Comparison of ENCODE assay signal across 2 cellular contexts in the genomic region with DNA sequence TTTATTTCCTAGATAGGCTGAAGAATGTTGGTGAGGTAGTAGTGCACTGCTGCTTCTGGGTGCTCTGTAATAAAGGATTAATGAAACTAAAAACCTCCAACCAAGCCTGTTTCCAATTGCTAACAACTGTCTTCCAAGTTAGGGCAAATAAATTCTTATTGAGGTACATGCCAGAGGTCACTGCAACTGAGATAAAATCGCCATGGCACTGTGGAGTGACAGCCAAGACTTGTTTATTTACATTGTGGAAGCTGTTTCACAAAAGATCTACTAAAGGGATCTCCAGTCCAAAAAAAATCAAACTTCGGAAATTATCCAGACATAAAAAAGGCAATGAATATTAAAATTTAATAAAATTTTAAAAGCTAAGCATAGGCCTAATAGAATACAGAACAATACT.
A peak's percentile ranks its signal among the peaks of the same experiment; 100 is the strongest.
TF ChIP-seq lines count a peak whose summit lies in the region.

No MANE protein-coding gene starts in this region.

TF ChIP-seq in liver, 16 proteins besides CTCF, POLR2A, EP300 and RAD21:
- TF ChIP-seq NR2F2 (IDR thresholded peaks at IDR 0.05) (no peak), SP1 (IDR thresholded peaks at IDR 0.05) (no peak), RXRA (IDR thresholded peaks at IDR 0.05) (peak in 1 of 2 donors; percentile 44), FOXA2 (IDR thresholded peaks at IDR 0.05) (peak; percentile 62), TAF1 (conservative IDR thresholded peaks at IDR 0.05) (no peak), YY1 (IDR thresholded peaks at IDR 0.05) (no peak), FOXA1 (IDR thresholded peaks at IDR 0.05) (no peak), GABPA (IDR thresholded peaks at IDR 0.05 in 1 of 2, conservative IDR thresholded peaks at IDR 0.05 in 1 of 2) (no peak), EGR1 (IDR thresholded peaks at IDR 0.05; ENCODE audit: low read depth in 2 of 2) (no peak), HNF4G (IDR thresholded peaks at IDR 0.05) (no peak), JUND (IDR thresholded peaks at IDR 0.05) (no peak), HNF4A (conservative IDR thresholded peaks at IDR 0.05) (peak; percentile 38 to 57)
- TF ChIP-seq, protein P1, sequence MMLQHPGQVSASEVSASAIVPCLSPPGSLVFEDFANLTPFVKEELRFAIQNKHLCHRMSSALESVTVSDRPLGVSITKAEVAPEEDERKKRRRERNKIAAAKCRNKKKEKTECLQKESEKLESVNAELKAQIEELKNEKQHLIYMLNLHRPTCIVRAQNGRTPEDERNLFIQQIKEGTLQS (IDR thresholded peaks at IDR 0.05) = no peak
- TF ChIP-seq, protein P2, sequence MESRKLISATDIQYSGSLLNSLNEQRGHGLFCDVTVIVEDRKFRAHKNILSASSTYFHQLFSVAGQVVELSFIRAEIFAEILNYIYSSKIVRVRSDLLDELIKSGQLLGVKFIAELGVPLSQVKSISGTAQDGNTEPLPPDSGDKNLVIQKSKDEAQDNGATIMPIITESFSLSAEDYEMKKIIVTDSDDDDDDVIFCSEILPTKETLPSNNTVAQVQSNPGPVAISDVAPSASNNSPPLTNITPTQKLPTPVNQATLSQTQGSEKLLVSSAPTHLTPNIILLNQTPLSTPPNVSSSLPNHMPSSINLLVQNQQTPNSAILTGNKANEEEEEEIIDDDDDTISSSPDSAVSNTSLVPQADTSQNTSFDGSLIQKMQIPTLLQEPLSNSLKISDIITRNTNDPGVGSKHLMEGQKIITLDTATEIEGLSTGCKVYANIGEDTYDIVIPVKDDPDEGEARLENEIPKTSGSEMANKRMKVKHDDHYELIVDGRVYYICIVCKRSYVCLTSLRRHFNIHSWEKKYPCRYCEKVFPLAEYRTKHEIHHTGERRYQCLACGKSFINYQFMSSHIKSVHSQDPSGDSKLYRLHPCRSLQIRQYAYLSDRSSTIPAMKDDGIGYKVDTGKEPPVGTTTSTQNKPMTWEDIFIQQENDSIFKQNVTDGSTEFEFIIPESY (IDR thresholded peaks at IDR 0.05) = no peak
- TF ChIP-seq, protein P3, sequence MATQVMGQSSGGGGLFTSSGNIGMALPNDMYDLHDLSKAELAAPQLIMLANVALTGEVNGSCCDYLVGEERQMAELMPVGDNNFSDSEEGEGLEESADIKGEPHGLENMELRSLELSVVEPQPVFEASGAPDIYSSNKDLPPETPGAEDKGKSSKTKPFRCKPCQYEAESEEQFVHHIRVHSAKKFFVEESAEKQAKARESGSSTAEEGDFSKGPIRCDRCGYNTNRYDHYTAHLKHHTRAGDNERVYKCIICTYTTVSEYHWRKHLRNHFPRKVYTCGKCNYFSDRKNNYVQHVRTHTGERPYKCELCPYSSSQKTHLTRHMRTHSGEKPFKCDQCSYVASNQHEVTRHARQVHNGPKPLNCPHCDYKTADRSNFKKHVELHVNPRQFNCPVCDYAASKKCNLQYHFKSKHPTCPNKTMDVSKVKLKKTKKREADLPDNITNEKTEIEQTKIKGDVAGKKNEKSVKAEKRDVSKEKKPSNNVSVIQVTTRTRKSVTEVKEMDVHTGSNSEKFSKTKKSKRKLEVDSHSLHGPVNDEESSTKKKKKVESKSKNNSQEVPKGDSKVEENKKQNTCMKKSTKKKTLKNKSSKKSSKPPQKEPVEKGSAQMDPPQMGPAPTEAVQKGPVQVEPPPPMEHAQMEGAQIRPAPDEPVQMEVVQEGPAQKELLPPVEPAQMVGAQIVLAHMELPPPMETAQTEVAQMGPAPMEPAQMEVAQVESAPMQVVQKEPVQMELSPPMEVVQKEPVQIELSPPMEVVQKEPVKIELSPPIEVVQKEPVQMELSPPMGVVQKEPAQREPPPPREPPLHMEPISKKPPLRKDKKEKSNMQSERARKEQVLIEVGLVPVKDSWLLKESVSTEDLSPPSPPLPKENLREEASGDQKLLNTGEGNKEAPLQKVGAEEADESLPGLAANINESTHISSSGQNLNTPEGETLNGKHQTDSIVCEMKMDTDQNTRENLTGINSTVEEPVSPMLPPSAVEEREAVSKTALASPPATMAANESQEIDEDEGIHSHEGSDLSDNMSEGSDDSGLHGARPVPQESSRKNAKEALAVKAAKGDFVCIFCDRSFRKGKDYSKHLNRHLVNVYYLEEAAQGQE (IDR thresholded peaks at IDR 0.05) = no peak
- TF ChIP-seq, protein P4, sequence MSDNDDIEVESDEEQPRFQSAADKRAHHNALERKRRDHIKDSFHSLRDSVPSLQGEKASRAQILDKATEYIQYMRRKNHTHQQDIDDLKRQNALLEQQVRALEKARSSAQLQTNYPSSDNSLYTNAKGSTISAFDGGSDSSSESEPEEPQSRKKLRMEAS (IDR thresholded peaks at IDR 0.05) = peak; percentile 21

TF ChIP-seq in HepG2, 621 proteins besides CTCF, POLR2A, EP300 and RAD21:
- TF ChIP-seq, protein P5, sequence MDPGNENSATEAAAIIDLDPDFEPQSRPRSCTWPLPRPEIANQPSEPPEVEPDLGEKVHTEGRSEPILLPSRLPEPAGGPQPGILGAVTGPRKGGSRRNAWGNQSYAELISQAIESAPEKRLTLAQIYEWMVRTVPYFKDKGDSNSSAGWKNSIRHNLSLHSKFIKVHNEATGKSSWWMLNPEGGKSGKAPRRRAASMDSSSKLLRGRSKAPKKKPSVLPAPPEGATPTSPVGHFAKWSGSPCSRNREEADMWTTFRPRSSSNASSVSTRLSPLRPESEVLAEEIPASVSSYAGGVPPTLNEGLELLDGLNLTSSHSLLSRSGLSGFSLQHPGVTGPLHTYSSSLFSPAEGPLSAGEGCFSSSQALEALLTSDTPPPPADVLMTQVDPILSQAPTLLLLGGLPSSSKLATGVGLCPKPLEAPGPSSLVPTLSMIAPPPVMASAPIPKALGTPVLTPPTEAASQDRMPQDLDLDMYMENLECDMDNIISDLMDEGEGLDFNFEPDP (CRISPR knock-in tag; conservative IDR thresholded peaks at IDR 0.05) = no peak
- TF ChIP-seq ISL2 (CRISPR knock-in tag; IDR thresholded peaks at IDR 0.05) (no peak), ZBTB7A (CRISPR knock-in tag; IDR thresholded peaks at IDR 0.05) (no peak), PHB2 (IDR thresholded peaks at IDR 0.05; ENCODE audit: partially characterized antibody) (no peak), ZNF337 (CRISPR knock-in tag; IDR thresholded peaks at IDR 0.05; ENCODE audit: borderline replicate concordance, low read depth) (no peak), ETV6 (CRISPR knock-in tag; conservative IDR thresholded peaks at IDR 0.05) (no peak), SP2 (CRISPR knock-in tag; IDR thresholded peaks at IDR 0.05) (no peak), BHLHE40 (IDR thresholded peaks at IDR 0.05; ENCODE audit: low read length) (no peak), TOPORS (CRISPR knock-in tag; IDR thresholded peaks at IDR 0.05) (no peak), ZNF572 (CRISPR knock-in tag; IDR thresholded peaks at IDR 0.05) (no peak), HNRNPH1 (optimal IDR thresholded peaks at IDR 0.05; ENCODE audit: low read depth, low read length) (no peak)
- TF ChIP-seq, protein P6, sequence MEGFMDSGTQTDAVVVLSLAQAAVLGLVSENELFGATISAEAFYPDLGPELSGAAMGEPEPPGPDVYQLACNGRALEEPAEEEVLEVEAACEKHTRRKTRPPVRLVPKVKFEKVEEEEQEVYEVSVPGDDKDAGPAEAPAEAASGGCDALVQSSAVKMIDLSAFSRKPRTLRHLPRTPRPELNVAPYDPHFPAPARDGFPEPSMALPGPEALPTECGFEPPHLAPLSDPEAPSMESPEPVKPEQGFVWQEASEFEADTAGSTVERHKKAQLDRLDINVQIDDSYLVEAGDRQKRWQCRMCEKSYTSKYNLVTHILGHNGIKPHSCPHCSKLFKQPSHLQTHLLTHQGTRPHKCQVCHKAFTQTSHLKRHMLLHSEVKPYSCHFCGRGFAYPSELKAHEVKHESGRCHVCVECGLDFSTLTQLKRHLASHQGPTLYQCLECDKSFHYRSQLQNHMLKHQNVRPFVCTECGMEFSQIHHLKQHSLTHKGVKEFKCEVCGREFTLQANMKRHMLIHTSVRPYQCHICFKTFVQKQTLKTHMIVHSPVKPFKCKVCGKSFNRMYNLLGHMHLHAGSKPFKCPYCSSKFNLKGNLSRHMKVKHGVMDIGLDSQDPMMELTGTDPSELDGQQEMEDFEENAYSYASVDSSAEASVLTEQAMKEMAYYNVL (CRISPR knock-in tag; IDR thresholded peaks at IDR 0.05; ENCODE audit: borderline replicate concordance) = no peak
- TF ChIP-seq, protein P7, sequence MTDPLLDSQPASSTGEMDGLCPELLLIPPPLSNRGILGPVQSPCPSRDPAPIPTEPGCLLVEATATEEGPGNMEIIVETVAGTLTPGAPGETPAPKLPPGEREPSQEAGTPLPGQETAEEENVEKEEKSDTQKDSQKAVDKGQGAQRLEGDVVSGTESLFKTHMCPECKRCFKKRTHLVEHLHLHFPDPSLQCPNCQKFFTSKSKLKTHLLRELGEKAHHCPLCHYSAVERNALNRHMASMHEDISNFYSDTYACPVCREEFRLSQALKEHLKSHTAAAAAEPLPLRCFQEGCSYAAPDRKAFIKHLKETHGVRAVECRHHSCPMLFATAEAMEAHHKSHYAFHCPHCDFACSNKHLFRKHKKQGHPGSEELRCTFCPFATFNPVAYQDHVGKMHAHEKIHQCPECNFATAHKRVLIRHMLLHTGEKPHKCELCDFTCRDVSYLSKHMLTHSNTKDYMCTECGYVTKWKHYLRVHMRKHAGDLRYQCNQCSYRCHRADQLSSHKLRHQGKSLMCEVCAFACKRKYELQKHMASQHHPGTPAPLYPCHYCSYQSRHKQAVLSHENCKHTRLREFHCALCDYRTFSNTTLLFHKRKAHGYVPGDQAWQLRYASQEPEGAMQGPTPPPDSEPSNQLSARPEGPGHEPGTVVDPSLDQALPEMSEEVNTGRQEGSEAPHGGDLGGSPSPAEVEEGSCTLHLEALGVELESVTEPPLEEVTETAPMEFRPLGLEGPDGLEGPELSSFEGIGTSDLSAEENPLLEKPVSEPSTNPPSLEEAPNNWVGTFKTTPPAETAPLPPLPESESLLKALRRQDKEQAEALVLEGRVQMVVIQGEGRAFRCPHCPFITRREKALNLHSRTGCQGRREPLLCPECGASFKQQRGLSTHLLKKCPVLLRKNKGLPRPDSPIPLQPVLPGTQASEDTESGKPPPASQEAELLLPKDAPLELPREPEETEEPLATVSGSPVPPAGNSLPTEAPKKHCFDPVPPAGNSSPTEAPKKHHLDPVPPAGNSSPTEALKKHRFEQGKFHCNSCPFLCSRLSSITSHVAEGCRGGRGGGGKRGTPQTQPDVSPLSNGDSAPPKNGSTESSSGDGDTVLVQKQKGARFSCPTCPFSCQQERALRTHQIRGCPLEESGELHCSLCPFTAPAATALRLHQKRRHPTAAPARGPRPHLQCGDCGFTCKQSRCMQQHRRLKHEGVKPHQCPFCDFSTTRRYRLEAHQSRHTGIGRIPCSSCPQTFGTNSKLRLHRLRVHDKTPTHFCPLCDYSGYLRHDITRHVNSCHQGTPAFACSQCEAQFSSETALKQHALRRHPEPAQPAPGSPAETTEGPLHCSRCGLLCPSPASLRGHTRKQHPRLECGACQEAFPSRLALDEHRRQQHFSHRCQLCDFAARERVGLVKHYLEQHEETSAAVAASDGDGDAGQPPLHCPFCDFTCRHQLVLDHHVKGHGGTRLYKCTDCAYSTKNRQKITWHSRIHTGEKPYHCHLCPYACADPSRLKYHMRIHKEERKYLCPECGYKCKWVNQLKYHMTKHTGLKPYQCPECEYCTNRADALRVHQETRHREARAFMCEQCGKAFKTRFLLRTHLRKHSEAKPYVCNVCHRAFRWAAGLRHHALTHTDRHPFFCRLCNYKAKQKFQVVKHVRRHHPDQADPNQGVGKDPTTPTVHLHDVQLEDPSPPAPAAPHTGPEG (CRISPR knock-in tag; IDR thresholded peaks at IDR 0.05) = no peak
